In the genomic region with DNA sequence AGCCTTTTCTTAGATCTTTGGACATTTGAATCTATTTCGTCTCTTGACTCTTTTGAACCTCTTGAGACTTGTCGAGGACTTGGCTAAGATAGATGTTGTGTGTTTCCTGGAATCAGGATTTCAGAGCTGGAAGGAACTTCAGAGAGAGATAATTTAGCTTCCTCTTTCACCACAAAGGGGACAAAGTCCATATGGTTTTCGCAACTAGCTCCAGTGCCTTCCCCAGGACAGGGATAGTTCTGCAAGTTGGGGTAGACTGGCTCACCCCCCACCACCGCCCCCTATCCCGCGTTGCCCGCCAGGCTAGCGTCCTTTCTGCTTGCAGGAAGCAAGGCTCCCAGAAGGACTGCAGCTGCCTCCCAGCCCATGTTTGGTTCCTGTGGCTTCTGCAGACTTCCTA, we compare ENCODE assay signal across 2 cellular contexts.
TF ChIP-seq lines count a peak whose summit lies in the region.

No MANE protein-coding gene starts in this region.

TF ChIP-seq in K562, 482 proteins besides CTCF, POLR2A, EP300 and RAD21:
- no peak for TF ChIP-seq MAZ (CRISPR knock-in tag; conservative IDR thresholded peaks at IDR 0.05 in 1 of 2, IDR thresholded peaks at IDR 0.05 in 1 of 2)
- peak; percentile 49 for TF ChIP-seq MEIS2 (IDR thresholded peaks at IDR 0.05; ENCODE audit: partially characterized antibody)

TF ChIP-seq in HepG2, 621 proteins besides CTCF, POLR2A, EP300 and RAD21 (continues in another document):
- TF ChIP-seq ZNF124 (CRISPR knock-in tag; IDR thresholded peaks at IDR 0.05) (0 out of 2 replicates have a peak, but pooled peaks have one; percentile 41), DNMT3B (CRISPR knock-in tag; conservative IDR thresholded peaks at IDR 0.05) (no peak), ZBTB1 (CRISPR knock-in tag; IDR thresholded peaks at IDR 0.05; ENCODE audit: borderline replicate concordance) (no peak), KDM1A (CRISPR knock-in tag; IDR thresholded peaks at IDR 0.05) (0 out of 2 replicates have a peak, but pooled peaks have one; percentile 21), ARNT (IDR thresholded peaks at IDR 0.05) (no peak), ETV6 (CRISPR knock-in tag; conservative IDR thresholded peaks at IDR 0.05) (no peak), ZNF264 (CRISPR knock-in tag; IDR thresholded peaks at IDR 0.05) (no peak), KDM5B (CRISPR knock-in tag; IDR thresholded peaks at IDR 0.05; ENCODE audit: borderline replicate concordance) (no peak), ZNF343 (CRISPR knock-in tag; IDR thresholded peaks at IDR 0.05) (peak; percentile 75; the same call in 1 of the 2 replicates), ZNF737 (CRISPR knock-in tag; IDR thresholded peaks at IDR 0.05; ENCODE audit: borderline replicate concordance) (no peak), POGK (CRISPR knock-in tag; conservative IDR thresholded peaks at IDR 0.05) (0 out of 2 replicates have a peak, but pooled peaks have one; percentile 45), ESRRA (CRISPR knock-in tag; IDR thresholded peaks at IDR 0.05; ENCODE audit: low read depth) (no peak; the same call in 1 of the 2 replicates), ZSCAN22 (CRISPR knock-in tag; IDR thresholded peaks at IDR 0.05) (no peak), ZNF383 (CRISPR knock-in tag; IDR thresholded peaks at IDR 0.05; ENCODE audit: borderline replicate concordance) (no peak), ZSCAN5A (CRISPR knock-in tag; IDR thresholded peaks at IDR 0.05; ENCODE audit: borderline replicate concordance) (no peak), TCF7L2 (IDR thresholded peaks at IDR 0.05; ENCODE audit: low read depth, low read length) (no peak), ZNF558 (CRISPR knock-in tag; IDR thresholded peaks at IDR 0.05; ENCODE audit: borderline replicate concordance) (no peak), ZNF329 (CRISPR knock-in tag; IDR thresholded peaks at IDR 0.05; ENCODE audit: low read depth) (no peak), RELA (CRISPR knock-in tag; IDR thresholded peaks at IDR 0.05) (no peak), SRF (IDR thresholded peaks at IDR 0.05; ENCODE audit: low read depth, low read length) (no peak), ZNF180 (CRISPR knock-in tag; IDR thresholded peaks at IDR 0.05; ENCODE audit: borderline replicate concordance, low read depth) (no peak), ZNF3 (CRISPR knock-in tag; IDR thresholded peaks at IDR 0.05) (no peak), ZNF557 (CRISPR knock-in tag; IDR thresholded peaks at IDR 0.05) (no peak), TAF15 (IDR thresholded peaks at IDR 0.05; ENCODE audit: low read depth, low read length, poor library complexity, severe bottlenecking) (no peak), ZSCAN21 (CRISPR knock-in tag; IDR thresholded peaks at IDR 0.05; ENCODE audit: borderline replicate concordance) (no peak), CENPX (CRISPR knock-in tag; IDR thresholded peaks at IDR 0.05) (no peak), NFKB2 (CRISPR knock-in tag; IDR thresholded peaks at IDR 0.05; ENCODE audit: borderline replicate concordance) (no peak), PRMT3 (CRISPR knock-in tag; IDR thresholded peaks at IDR 0.05; ENCODE audit: borderline replicate concordance, low read depth) (no peak), ATRX (CRISPR knock-in tag; IDR thresholded peaks at IDR 0.05; ENCODE audit: borderline replicate concordance) (no peak), ZNF576 (CRISPR knock-in tag; IDR thresholded peaks at IDR 0.05) (no peak), GLI4 (CRISPR knock-in tag; IDR thresholded peaks at IDR 0.05; ENCODE audit: borderline replicate concordance) (no peak), FOXP1 (IDR thresholded peaks at IDR 0.05) (no peak), FOXP1 (CRISPR knock-in tag; IDR thresholded peaks at IDR 0.05) (peak; percentile 44), ZNF292 (CRISPR knock-in tag; IDR thresholded peaks at IDR 0.05; ENCODE audit: borderline replicate concordance, low read depth) (no peak), ZNF605 (CRISPR knock-in tag; IDR thresholded peaks at IDR 0.05) (no peak), ZSCAN9 (CRISPR knock-in tag; IDR thresholded peaks at IDR 0.05; ENCODE audit: borderline replicate concordance) (peak; percentile 51; the same call in 1 of the 2 replicates), AHR (CRISPR knock-in tag; IDR thresholded peaks at IDR 0.05) (no peak), SIN3A (IDR thresholded peaks at IDR 0.05; ENCODE audit: borderline replicate concordance, low read depth, low read length) (no peak; the same call in 1 of the 2 replicates), ZNF407 (CRISPR knock-in tag; IDR thresholded peaks at IDR 0.05; ENCODE audit: not compliant biosample characterization) (no peak), ZKSCAN1 (IDR thresholded peaks at IDR 0.05; ENCODE audit: low read length) (no peak), NR2C2 (CRISPR knock-in tag; IDR thresholded peaks at IDR 0.05; ENCODE audit: borderline replicate concordance) (peak; percentile 37; the same call in 1 of the 2 replicates), U2AF2 (IDR thresholded peaks at IDR 0.05; ENCODE audit: low read depth, low read length) (no peak), NFYB (CRISPR knock-in tag; IDR thresholded peaks at IDR 0.05) (no peak), ZNF34 (CRISPR knock-in tag; IDR thresholded peaks at IDR 0.05; ENCODE audit: borderline replicate concordance) (no peak), SIN3B (IDR thresholded peaks at IDR 0.05; ENCODE audit: low read length) (no peak), ZNF138 (CRISPR knock-in tag; IDR thresholded peaks at IDR 0.05; ENCODE audit: low read depth) (no peak), GZF1 (CRISPR knock-in tag; IDR thresholded peaks at IDR 0.05) (no peak), RBAK (CRISPR knock-in tag; IDR thresholded peaks at IDR 0.05) (no peak)
- TF ChIP-seq, protein P1, sequence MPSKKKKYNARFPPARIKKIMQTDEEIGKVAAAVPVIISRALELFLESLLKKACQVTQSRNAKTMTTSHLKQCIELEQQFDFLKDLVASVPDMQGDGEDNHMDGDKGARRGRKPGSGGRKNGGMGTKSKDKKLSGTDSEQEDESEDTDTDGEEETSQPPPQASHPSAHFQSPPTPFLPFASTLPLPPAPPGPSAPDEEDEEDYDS (CRISPR knock-in tag; IDR thresholded peaks at IDR 0.05) = peak; percentile 48; the same call in 1 of the 2 replicates
- TF ChIP-seq, protein P2, sequence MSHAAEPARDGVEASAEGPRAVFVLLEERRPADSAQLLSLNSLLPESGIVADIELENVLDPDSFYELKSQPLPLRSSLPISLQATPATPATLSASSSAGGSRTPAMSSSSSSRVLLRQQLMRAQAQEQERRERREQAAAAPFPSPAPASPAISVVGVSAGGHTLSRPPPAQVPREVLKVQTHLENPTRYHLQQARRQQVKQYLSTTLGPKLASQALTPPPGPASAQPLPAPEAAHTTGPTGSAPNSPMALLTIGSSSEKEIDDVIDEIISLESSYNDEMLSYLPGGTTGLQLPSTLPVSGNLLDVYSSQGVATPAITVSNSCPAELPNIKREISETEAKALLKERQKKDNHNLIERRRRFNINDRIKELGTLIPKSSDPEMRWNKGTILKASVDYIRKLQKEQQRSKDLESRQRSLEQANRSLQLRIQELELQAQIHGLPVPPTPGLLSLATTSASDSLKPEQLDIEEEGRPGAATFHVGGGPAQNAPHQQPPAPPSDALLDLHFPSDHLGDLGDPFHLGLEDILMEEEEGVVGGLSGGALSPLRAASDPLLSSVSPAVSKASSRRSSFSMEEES (CRISPR knock-in tag; IDR thresholded peaks at IDR 0.05) = no peak; the same call in 1 of the 2 replicates
- TF ChIP-seq, protein P3, sequence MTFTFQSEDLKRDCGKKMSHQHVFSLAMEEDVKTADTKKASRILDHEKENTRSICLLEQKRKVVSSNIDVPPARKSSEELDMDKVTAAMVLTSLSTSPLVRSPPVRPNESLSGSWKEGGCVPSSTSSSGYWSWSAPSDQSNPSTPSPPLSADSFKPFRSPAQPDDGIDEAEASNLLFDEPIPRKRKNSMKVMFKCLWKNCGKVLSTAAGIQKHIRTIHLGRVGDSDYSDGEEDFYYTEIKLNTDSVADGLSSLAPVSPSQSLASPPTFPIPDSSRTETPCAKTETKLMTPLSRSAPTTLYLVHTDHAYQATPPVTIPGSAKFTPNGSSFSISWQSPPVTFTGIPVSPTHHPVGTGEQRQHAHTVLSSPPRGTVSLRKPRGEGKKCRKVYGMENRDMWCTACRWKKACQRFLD (CRISPR knock-in tag; IDR thresholded peaks at IDR 0.05; ENCODE audit: borderline replicate concordance) = no peak
- TF ChIP-seq, protein P4, sequence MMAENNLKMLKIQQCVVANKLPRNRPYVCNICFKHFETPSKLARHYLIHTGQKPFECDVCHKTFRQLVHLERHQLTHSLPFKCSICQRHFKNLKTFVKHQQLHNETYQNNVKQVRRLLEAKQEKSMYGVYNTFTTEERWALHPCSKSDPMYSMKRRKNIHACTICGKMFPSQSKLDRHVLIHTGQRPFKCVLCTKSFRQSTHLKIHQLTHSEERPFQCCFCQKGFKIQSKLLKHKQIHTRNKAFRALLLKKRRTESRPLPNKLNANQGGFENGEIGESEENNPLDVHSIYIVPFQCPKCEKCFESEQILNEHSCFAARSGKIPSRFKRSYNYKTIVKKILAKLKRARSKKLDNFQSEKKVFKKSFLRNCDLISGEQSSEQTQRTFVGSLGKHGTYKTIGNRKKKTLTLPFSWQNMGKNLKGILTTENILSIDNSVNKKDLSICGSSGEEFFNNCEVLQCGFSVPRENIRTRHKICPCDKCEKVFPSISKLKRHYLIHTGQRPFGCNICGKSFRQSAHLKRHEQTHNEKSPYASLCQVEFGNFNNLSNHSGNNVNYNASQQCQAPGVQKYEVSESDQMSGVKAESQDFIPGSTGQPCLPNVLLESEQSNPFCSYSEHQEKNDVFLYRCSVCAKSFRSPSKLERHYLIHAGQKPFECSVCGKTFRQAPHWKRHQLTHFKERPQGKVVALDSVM (CRISPR knock-in tag; IDR thresholded peaks at IDR 0.05) = no peak
